Comparison of ENCODE assay signal across 1 cellular context in genomic region chr7:48154792-48155413, GRCh38.
TF ChIP-seq lines count a peak whose summit lies in the region.

No MANE protein-coding gene starts in this region.

TF ChIP-seq in HepG2, 621 proteins besides CTCF, POLR2A, EP300 and RAD21 (continued from another document and continues in another):
- TF ChIP-seq BCLAF1 (IDR thresholded peaks at IDR 0.05) (no peak), KAT7 (CRISPR knock-in tag; IDR thresholded peaks at IDR 0.05; ENCODE audit: borderline replicate concordance) (no peak), ZNF446 (CRISPR knock-in tag; IDR thresholded peaks at IDR 0.05) (no peak), ZFP36L2 (CRISPR knock-in tag; IDR thresholded peaks at IDR 0.05) (no peak), ZBTB33 (CRISPR knock-in tag; IDR thresholded peaks at IDR 0.05) (no peak), JUNB (CRISPR knock-in tag; IDR thresholded peaks at IDR 0.05; ENCODE audit: borderline replicate concordance) (no peak), FOXP4 (CRISPR knock-in tag; IDR thresholded peaks at IDR 0.05) (peak; percentile 30; the same call in 1 of the 2 replicates), TBL1XR1 (IDR thresholded peaks at IDR 0.05; ENCODE audit: borderline replicate concordance, low read length, partially characterized antibody) (no peak), MTF2 (CRISPR knock-in tag; IDR thresholded peaks at IDR 0.05; ENCODE audit: borderline replicate concordance) (no peak), MIXL1 (CRISPR knock-in tag; IDR thresholded peaks at IDR 0.05) (peak; percentile 85; the same call in 1 of the 2 replicates), KLF16 (CRISPR knock-in tag; IDR thresholded peaks at IDR 0.05) (peak in 1 of 2 experiments; percentile 16; a peak in 1 of 4 replicates), E2F1 (CRISPR knock-in tag; IDR thresholded peaks at IDR 0.05) (no peak), ZNF770 (CRISPR knock-in tag; IDR thresholded peaks at IDR 0.05) (no peak), ZNF703 (CRISPR knock-in tag; IDR thresholded peaks at IDR 0.05; ENCODE audit: borderline replicate concordance) (no peak), REPIN1 (CRISPR knock-in tag; IDR thresholded peaks at IDR 0.05; ENCODE audit: borderline replicate concordance, low read depth) (peak; percentile 24; the same call in 1 of the 2 replicates), NFYB (CRISPR knock-in tag; IDR thresholded peaks at IDR 0.05) (no peak), CERS6 (CRISPR knock-in tag; IDR thresholded peaks at IDR 0.05) (no peak), ZNF607 (CRISPR knock-in tag; IDR thresholded peaks at IDR 0.05; ENCODE audit: borderline replicate concordance) (no peak), ZNF543 (CRISPR knock-in tag; IDR thresholded peaks at IDR 0.05) (no peak), MYPOP (CRISPR knock-in tag; IDR thresholded peaks at IDR 0.05) (0 out of 2 replicates have a peak, but pooled peaks have one; percentile 20), BRD4 (CRISPR knock-in tag; IDR thresholded peaks at IDR 0.05) (no peak), ZKSCAN1 (IDR thresholded peaks at IDR 0.05; ENCODE audit: low read length) (no peak), GZF1 (CRISPR knock-in tag; IDR thresholded peaks at IDR 0.05) (no peak), TEF (CRISPR knock-in tag; IDR thresholded peaks at IDR 0.05) (no peak), HNF4A (CRISPR knock-in tag; IDR thresholded peaks at IDR 0.05) (peak; percentile 43), NKX3-1 (CRISPR knock-in tag; IDR thresholded peaks at IDR 0.05) (no peak), RFXAP (CRISPR knock-in tag; IDR thresholded peaks at IDR 0.05; ENCODE audit: borderline replicate concordance) (no peak), TFDP2 (CRISPR knock-in tag; IDR thresholded peaks at IDR 0.05) (no peak), ZBTB14 (CRISPR knock-in tag; IDR thresholded peaks at IDR 0.05) (no peak), ZNF609 (CRISPR knock-in tag; IDR thresholded peaks at IDR 0.05; ENCODE audit: borderline replicate concordance) (no peak), CREM (IDR thresholded peaks at IDR 0.05) (no peak), CREM (CRISPR knock-in tag; IDR thresholded peaks at IDR 0.05) (no peak), ZSCAN9 (CRISPR knock-in tag; IDR thresholded peaks at IDR 0.05; ENCODE audit: borderline replicate concordance) (peak; percentile 53; the same call in 1 of the 2 replicates), ETS1 (CRISPR knock-in tag; IDR thresholded peaks at IDR 0.05) (no peak), SMAD3 (CRISPR knock-in tag; IDR thresholded peaks at IDR 0.05) (no peak), BORCS8-MEF2B (CRISPR knock-in tag; IDR thresholded peaks at IDR 0.05) (no peak), ZNF557 (CRISPR knock-in tag; IDR thresholded peaks at IDR 0.05) (no peak), HOXA9 (CRISPR knock-in tag; IDR thresholded peaks at IDR 0.05; ENCODE audit: borderline replicate concordance) (no peak)
